ENCODE assay signal across 15 cellular contexts in the genomic region with DNA sequence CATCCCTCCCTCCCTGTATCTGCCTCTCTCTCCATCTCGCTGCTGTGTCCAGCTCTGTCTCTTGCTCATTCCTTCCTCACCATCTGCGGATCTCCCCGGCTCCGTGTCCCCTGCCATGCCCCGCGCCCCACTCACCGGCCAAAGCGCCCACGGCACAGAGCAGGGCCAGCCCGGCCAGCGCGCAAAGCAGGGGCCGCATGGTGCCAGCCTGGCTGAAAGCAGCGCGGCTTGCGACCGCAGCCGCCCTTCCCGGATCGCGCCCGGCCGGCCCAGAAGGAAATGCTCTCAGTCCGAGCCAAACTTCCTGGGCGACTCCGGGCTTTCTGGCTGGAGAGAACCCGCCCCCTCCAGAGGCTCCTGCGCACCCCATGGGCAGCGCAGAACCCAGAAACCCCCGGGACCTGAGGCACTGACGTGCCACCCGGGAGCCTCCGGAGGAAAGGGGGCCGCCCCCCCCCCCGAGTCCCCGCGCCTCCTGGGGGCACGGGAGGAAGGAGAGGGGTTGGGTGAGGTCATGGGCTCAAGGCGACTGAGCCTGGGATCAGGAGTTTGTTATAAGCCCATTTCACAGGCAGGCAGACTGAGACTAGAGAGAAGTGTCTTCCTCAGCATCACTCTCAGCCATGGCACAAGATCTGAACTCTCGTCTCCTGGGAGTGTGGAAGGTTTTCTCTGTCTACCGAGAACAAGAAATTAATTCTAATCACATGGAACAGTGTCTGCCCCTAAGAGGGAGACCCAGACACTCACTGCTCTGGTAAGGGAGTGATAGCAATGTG. TPM values are rescaled to one million over a fixed set of nuclear protein-coding genes. Genes with fewer than 3 reads are reported as not detected.
DNase-seq lines count a peak whose midpoint lies in the region.
"Had no signal": no experiment of that assay in that cellular context is flagged by ENCODE, and none has a peak within 500 bp of the region (broad histone marks: within the 10 kb centered on the region; RNA-seq: fewer than 3 reads in every experiment).

No MANE protein-coding gene starts in this region.

- H3K36me3 Mint-ChIP-seq in activated CD4-positive, alpha-beta T cell treated with anti-CD3 and anti-CD28 coated beads, Interleukin-2, amount 10 ng/mL, durations not matched to agents 24 days and 14 days (ENCODE audit: low read depth): no peaks in the 10 kb centered on the region

- H3K4me3 Mint-ChIP-seq in activated CD4-positive, alpha-beta T cell treated with anti-CD3 and anti-CD28 coated beads, Interleukin-2, amount 10 ng/mL, durations not matched to agents 24 days and 14 days: no peak overlapping the region

- H3K27ac Mint-ChIP-seq in activated CD4-positive, alpha-beta T cell treated with anti-CD3 and anti-CD28 coated beads, Interleukin-2, amount 10 ng/mL, durations not matched to agents 24 days and 14 days: no peak overlapping the region

- H3K4me3 ChIP-seq in iPS-18c (ENCODE audit: insufficient read depth, low read depth, low read length): peak overlapping the region; percentile 43; the same call in 1 of the 2 replicates
- H3K4me3 ChIP-seq: lower lobe of right lung had no signal

- H3K9me3 ChIP-seq in iPS-18c (ENCODE audit: control insufficient read depth, insufficient read depth, low read length): no peaks in the 10 kb centered on the region
- H3K9me3 ChIP-seq: lower lobe of right lung, prostate gland had no signal

- in situ Hi-C loops in G401 (cut with HindIII; ENCODE audit: low sequenced_read_pairs): no loop called here

- peaks cover 28% of the 10 kb centered on the region for H3K27me3 Mint-ChIP-seq in activated CD4-positive, alpha-beta T cell treated with anti-CD3 and anti-CD28 coated beads, Interleukin-2, amount 10 ng/mL, durations not matched to agents 24 days and 14 days

- H3K9me3 Mint-ChIP-seq in activated CD4-positive, alpha-beta T cell treated with anti-CD3 and anti-CD28 coated beads, Interleukin-2, amount 10 ng/mL, durations not matched to agents 24 days and 14 days: no peaks in the 10 kb centered on the region

- intact Hi-C loops in activated CD4-positive, alpha-beta T cell treated with anti-CD3 and anti-CD28 coated beads, Interleukin-2, amount 10 ng/mL, durations not matched to agents 24 days and 14 days (cut with micrococcal nuclease): no loop called here

- H3K27ac ChIP-seq in angular gyrus (ENCODE audit: low read depth, low read length) (peak overlapping the region; percentile 62), substantia nigra (ENCODE audit: low read depth, low read length, poor library complexity, severe bottlenecking) (peak overlapping the region; percentile 69)
- H3K27ac ChIP-seq: lower lobe of right lung, prostate gland had no signal

- no peaks in the 10 kb centered on the region for H3K4me1 Mint-ChIP-seq in activated CD4-positive, alpha-beta T cell treated with anti-CD3 and anti-CD28 coated beads, Interleukin-2, amount 10 ng/mL, durations not matched to agents 24 days and 14 days

- DNase-seq in DMS53 (lab: John Stamatoyannopoulos, UW): peak; percentile 18
- no peak for DNase-seq in DMS53 treated with DMSO at 0.1 percent for 48 hours (lab: John Stamatoyannopoulos, UW; ENCODE audit: unreplicated experiment)
- peak in 3 of 49 donors; percentile 13 to 33 (median 30) for DNase-seq in substantia nigra (lab: John Stamatoyannopoulos, UW)
- no peak for DNase-seq in activated CD4-positive, alpha-beta T cell treated with anti-CD3 and anti-CD28 coated beads, Interleukin-2, amount 10 ng/mL, durations not matched to agents 24 days and 14 days
- DNase-seq in G401 (ENCODE audit: low spot score): no peak
- DNase-seq in NCI-H1105 treated with DMSO at 0.1 percent for 48 hours (lab: John Stamatoyannopoulos, UW): no peak
- DNase-seq: 8988T; activated CD4-positive, alpha-beta T cell treated with anti-CD3 and anti-CD28 coated beads, Interleukin-2, amount 50 U/mL, for 48 hours; activated naive CD4-positive, alpha-beta T cell treated with Interleukin-2 at 50 U/mL for 16 hours; lower lobe of right lung; NCI-H1694 treated with DMSO at 0.1 percent for 48 hours had no signal

RNA-seq across cellular contexts. Expression of gene RAB6C, which starts 45.2 kb away (rescaled TPM):
- total RNA-seq in activated CD4-positive, alpha-beta T cell treated with anti-CD3 and anti-CD28 coated beads, Interleukin-2, amount 10 ng/mL, durations not matched to agents 24 days and 14 days: not detected in 2 replicates
- not detected in 2 replicates for total RNA-seq in G401 (2014; rRNA removed; shearing (Covaris generic))
- total RNA-seq: lower lobe of right lung; T-helper 1 cell treated with Interleukin-12 subunit alpha and Interleukin-12 subunit beta and Interleukin-4 antibody, amounts not matched to agents 30 ng/mL and 1 ng/mL, for 36 hours had no signal
